7 cellular contexts compared by ENCODE assay signal in genomic region chr12:104294158-104294844, GRCh38. TPM values are rescaled to one million over a fixed set of nuclear protein-coding genes. Genes with fewer than 3 reads are reported as not detected.
DNase-seq lines count a peak whose midpoint lies in the region; ATAC-seq and TF ChIP-seq lines count a peak whose summit lies in the region.
"Not testable (repeated sequence)": the region's sequence is repeated elsewhere in the genome, so short reads cannot be mapped to it uniquely, and the experiment has no call there.

No MANE protein-coding gene starts in this region.

- peaks cover 21% of the 10 kb centered on the region; the same call in 1 of the 2 replicates for H3K4me1 ChIP-seq in Caco-2
- not testable (repeated sequence) for H3K4me1 ChIP-seq in HEK293 (ENCODE audit: control insufficient read depth, insufficient read depth, low read length)

- not testable (repeated sequence) for H3K36me3 ChIP-seq in Caco-2 (ENCODE audit: control insufficient read depth, insufficient read depth, low read length)
- H3K36me3 ChIP-seq in HEK293 (ENCODE audit: control insufficient read depth in 2 of 2, insufficient read depth in 1 of 2, low read length in 2 of 2) = peaks cover 9 to 63% of the 10 kb centered on the region in 2 experiments; a peak in 2 of 3 replicates
- peaks cover 67% of the 10 kb centered on the region for H3K36me3 ChIP-seq in WERI-Rb-1

- H3K27ac ChIP-seq in HEK293 (ENCODE audit: extremely low read depth, low read depth, low read length); WERI-Rb-1: not testable (repeated sequence)

- TF ChIP-seq CTCF in Caco-2 (IDR thresholded peaks at IDR 0.05; ENCODE audit: insufficient read depth in 1 of 2, low read depth in 1 of 2, low read length in 1 of 2, severe bottlenecking in 1 of 2, unreplicated experiment in 1 of 2) (peak; percentile 15 to 19), WERI-Rb-1 (IDR thresholded peaks at IDR 0.05; ENCODE audit: low read depth, low read length) (peak; percentile 57; the same call in 1 of the 2 replicates), choroid plexus epithelial cell (conservative IDR thresholded peaks at IDR 0.05; ENCODE audit: low read depth, low read length) (peak; percentile 54), osteocyte (IDR thresholded peaks at IDR 0.05) (peak; percentile 46)
- not testable (repeated sequence) for TF ChIP-seq CTCF in HEK293 (tag by site-specific recombination; IDR thresholded peaks at IDR 0.05)

- H3K36me3 Mint-ChIP-seq in Caco-2 (ENCODE audit: insufficient read depth, unreplicated experiment) (peaks cover 63% of the 10 kb centered on the region), osteocyte (ENCODE audit: unreplicated experiment) (peaks cover 45% of the 10 kb centered on the region)

- H3K4me1 Mint-ChIP-seq in Caco-2 (ENCODE audit: low read depth, unreplicated experiment) = peaks cover 18% of the 10 kb centered on the region
- peaks cover 19% of the 10 kb centered on the region for H3K4me1 Mint-ChIP-seq in osteocyte (ENCODE audit: unreplicated experiment)

- DNase-seq in Caco-2 (peak; percentile 63 to 65), NCI-H69 (lab: John Stamatoyannopoulos, UW) (peak; percentile 48), WERI-Rb-1 (peak; percentile 78), Right ventricle myocardium superior (peak; percentile 63)
- DNase-seq in choroid plexus epithelial cell (ENCODE audit: low read depth); osteocyte (ENCODE audit: extremely low spot score, unreplicated experiment): not testable (repeated sequence)

- H3K9me3 ChIP-seq in Caco-2; HEK293 (ENCODE audit: control insufficient read depth, insufficient read depth, low read depth, low read length); WERI-Rb-1 (ENCODE audit: severe bottlenecking): not testable (repeated sequence)

- not testable (repeated sequence) for H3K9me3 Mint-ChIP-seq in Caco-2 (ENCODE audit: unreplicated experiment); osteocyte (ENCODE audit: unreplicated experiment)

- H3K27me3 ChIP-seq in Caco-2 (replicated peaks; ENCODE audit: control insufficient read depth, insufficient read depth, low read length); WERI-Rb-1 (ENCODE audit: insufficient read depth, low read depth, severe bottlenecking): not testable (repeated sequence)

- intact Hi-C loops in Caco-2 (cut with micrococcal nuclease; ENCODE audit: unreplicated experiment) = loop anchor here (1.0 kb wide), 1 partner anchor 93 kb away; no protein-coding TSS in a partner anchor
- intact Hi-C loops in Right ventricle myocardium superior (cut with DNase I) = not testable (repeated sequence)

- BruUV-seq in Caco-2 (replicated peaks; lab: Mats Ljungman, UMichigan) = not testable (repeated sequence)

- POLR2A ChIA-PET in Caco-2 (lab: Charles Lee) = not testable (repeated sequence)
- POLR2A ChIA-PET in HEK293 (lab: Yijun Ruan, JAX) = interaction anchor here (0.8 kb wide), 1 partner anchor 7 kb away, joined by 4 read pairs; no protein-coding TSS in a partner anchor

- not testable (repeated sequence) for ATAC-seq in Right ventricle myocardium superior (ENCODE audit: poor library complexity)

- H3K27me3 Mint-ChIP-seq in Caco-2 (ENCODE audit: insufficient read depth, unreplicated experiment); osteocyte (ENCODE audit: unreplicated experiment): not testable (repeated sequence)

- H3K4me3 ChIP-seq in Caco-2 (ENCODE audit: low read depth, low read length); HEK293 (ENCODE audit: low read depth, low read length); WERI-Rb-1 (ENCODE audit: low read depth, low read length); choroid plexus epithelial cell (ENCODE audit: low read depth, low read length): not testable (repeated sequence)

- H3K4me3 Mint-ChIP-seq in Caco-2 (ENCODE audit: unreplicated experiment); osteocyte (ENCODE audit: unreplicated experiment): not testable (repeated sequence)

- CTCF ChIA-PET in Caco-2 (lab: Charles Lee) = not testable (repeated sequence)
- CTCF ChIA-PET in HEK293 (lab: Yijun Ruan, JAX) = interaction anchor here (1.0 kb wide), 1 partner anchor 9 kb away, joined by 3 read pairs; the partner anchor contains the start of gene EID3

- peak overlapping the region; percentile 39 for H3K27ac Mint-ChIP-seq in Caco-2 (ENCODE audit: unreplicated experiment)
- H3K27ac Mint-ChIP-seq in osteocyte (ENCODE audit: unreplicated experiment) = peak overlapping the region; percentile 23

TF ChIP-seq in HEK293, 187 proteins besides CTCF, POLR2A, EP300 and RAD21:
- TF ChIP-seq ZBTB8A (tag by site-specific recombination; IDR thresholded peaks at IDR 0.05) = 0 out of 2 replicates have a peak, but pooled peaks have one; percentile 16
- TF ChIP-seq ZNF654 (tag by site-specific recombination; IDR thresholded peaks at IDR 0.05; ENCODE audit: low read depth) = peak; percentile 30; the same call in 1 of the 2 replicates

RNA-seq across cellular contexts. Expression of gene EID3, which starts 9.2 kb away (rescaled TPM):
- 2.0 and 3.2 TPM in 2 replicates for total RNA-seq in Caco-2 (2022)
- 1.2 TPM for total RNA-seq in Right ventricle myocardium superior
- 2.8 and 3.7 TPM in 2 replicates for total RNA-seq in osteocyte
